Comparison of ENCODE assay signal across 8 cellular contexts in genomic region chr20:63635431-63636141, GRCh38. TPM values are rescaled to one million over a fixed set of nuclear protein-coding genes. Genes with fewer than 3 reads are reported as not detected.
DNase-seq lines count a peak whose midpoint lies in the region; ATAC-seq and TF ChIP-seq lines count a peak whose summit lies in the region.

No MANE protein-coding gene starts in this region.

- peaks cover 3% of the 10 kb centered on the region for H3K4me1 ChIP-seq in osteoblast (ENCODE audit: insufficient read depth, low read length)
- H3K4me1 ChIP-seq in Karpas-422 (ENCODE audit: low read length), result no peaks in the 10 kb centered on the region

- H3K79me2 ChIP-seq in osteoblast (ENCODE audit: insufficient read depth, low read length), result no peaks in the 10 kb centered on the region
- H3K79me2 ChIP-seq in Karpas-422 (ENCODE audit: low read length), result no peaks in the 10 kb centered on the region

- H4K20me1 ChIP-seq in osteoblast (ENCODE audit: insufficient read depth, low read length) (no peaks in the 10 kb centered on the region), Karpas-422 (ENCODE audit: insufficient read depth, low read depth, low read length) (no peaks in the 10 kb centered on the region)

- ATAC-seq in GM21360 (IDR thresholded peaks at IDR 0.05; ENCODE audit: unreplicated experiment), result no peak
- no peak for ATAC-seq in HG02840 (IDR thresholded peaks at IDR 0.05; ENCODE audit: low FRiP score, unreplicated experiment)
- ATAC-seq in GM21528 (IDR thresholded peaks at IDR 0.05; ENCODE audit: low FRiP score, unreplicated experiment), result no peak

- no peaks in the 10 kb centered on the region for H3K9me3 ChIP-seq in osteoblast (ENCODE audit: low read depth, low read length)
- H3K9me3 ChIP-seq in Karpas-422 (ENCODE audit: low read length), result no peaks in the 10 kb centered on the region

- H3K4me3 ChIP-seq in GM06990 (replicated peaks; ENCODE audit: low read depth, low read length) (no peak overlapping the region), osteoblast (ENCODE audit: insufficient read depth, low read length) (no peak overlapping the region), Karpas-422 (ENCODE audit: low read length) (no peak overlapping the region)

- no peak for TF ChIP-seq CTCF in GM06990 (IDR thresholded peaks at IDR 0.05; ENCODE audit: insufficient read depth, low read length, poor library complexity, severe bottlenecking)
- TF ChIP-seq CTCF in osteoblast (IDR thresholded peaks at IDR 0.05; ENCODE audit: extremely low read depth, low read depth, low read length), result no peak

- H3K9me2 ChIP-seq in Karpas-422 (replicated peaks; ENCODE audit: insufficient read depth, low read length), result no peaks in the 10 kb centered on the region

- H3K27ac ChIP-seq in osteoblast (ENCODE audit: low read depth, low read length) (no peak overlapping the region), Karpas-422 (ENCODE audit: low read length) (no peak overlapping the region)

- H2AFZ ChIP-seq in osteoblast (ENCODE audit: low read length) (no peak overlapping the region), Karpas-422 (ENCODE audit: low read length) (no peak overlapping the region)

- H3K27me3 ChIP-seq in GM06990 (replicated peaks; ENCODE audit: control insufficient read depth, insufficient read depth, low read length) (no peaks in the 10 kb centered on the region), osteoblast (ENCODE audit: insufficient read depth, low read length) (no peaks in the 10 kb centered on the region), Karpas-422 (ENCODE audit: low read length) (no peaks in the 10 kb centered on the region)

- H3K4me2 ChIP-seq in osteoblast (ENCODE audit: insufficient read depth, low read length), result no peak overlapping the region
- H3K4me2 ChIP-seq in Karpas-422 (ENCODE audit: low read depth, low read length, poor library complexity, severe bottlenecking), result no peak overlapping the region

- no peak overlapping the region for H3K9ac ChIP-seq in Karpas-422 (ENCODE audit: low read length)

- peak; percentile 64 for DNase-seq in GM06990 (ENCODE audit: extremely low read depth, insufficient read length)
- DNase-seq in NOMO-1 (lab: John Stamatoyannopoulos, UW; ENCODE audit: unreplicated experiment in 2 of 2), result peak; percentile 63 to 83
- peak; percentile 63 for DNase-seq in activated T-cell treated with anti-CD3 and anti-CD28 coated beads for 48 hours (ENCODE audit: low read depth)
- DNase-seq in osteoblast (ENCODE audit: insufficient read length, low spot score, missing footprints), result peak; percentile 34
- no peak for DNase-seq in Karpas-422

- no peaks in the 10 kb centered on the region for H3K36me3 ChIP-seq in GM06990 (ENCODE audit: control insufficient read depth, insufficient read depth, low read length)
- H3K36me3 ChIP-seq in osteoblast (ENCODE audit: insufficient read depth, low read length), result no peaks in the 10 kb centered on the region
- H3K36me3 ChIP-seq in Karpas-422 (ENCODE audit: insufficient read depth, low read length), result no peaks in the 10 kb centered on the region

RNA-seq across cellular contexts. Expression of gene GMEB2, which starts 8.7 kb away (rescaled TPM):
- total RNA-seq in osteoblast, result 7.4 and 9.4 TPM in 2 replicates
- 8.4 and 13.7 TPM in 2 replicates for total RNA-seq in Karpas-422 (2014; rRNA removed; shearing (Covaris generic); ENCODE audit: low replicate concordance)

RNA-seq across cellular contexts. Expression of gene STMN3, which starts 17.6 kb away (rescaled TPM):
- total RNA-seq in osteoblast, result 1.1 and 2.1 TPM in 2 replicates
- 1.4 and 4.1 TPM in 2 replicates for total RNA-seq in Karpas-422 (2014; rRNA removed; shearing (Covaris generic); ENCODE audit: low replicate concordance)

RNA-seq across cellular contexts. Expression of gene RTEL1, which starts 22.5 kb away (rescaled TPM):
- 10.9 and 11.8 TPM in 2 replicates for total RNA-seq in osteoblast
- total RNA-seq in Karpas-422 (2014; rRNA removed; shearing (Covaris generic); ENCODE audit: low replicate concordance), result 6.4 and 8.3 TPM in 2 replicates
